In the genomic region with DNA sequence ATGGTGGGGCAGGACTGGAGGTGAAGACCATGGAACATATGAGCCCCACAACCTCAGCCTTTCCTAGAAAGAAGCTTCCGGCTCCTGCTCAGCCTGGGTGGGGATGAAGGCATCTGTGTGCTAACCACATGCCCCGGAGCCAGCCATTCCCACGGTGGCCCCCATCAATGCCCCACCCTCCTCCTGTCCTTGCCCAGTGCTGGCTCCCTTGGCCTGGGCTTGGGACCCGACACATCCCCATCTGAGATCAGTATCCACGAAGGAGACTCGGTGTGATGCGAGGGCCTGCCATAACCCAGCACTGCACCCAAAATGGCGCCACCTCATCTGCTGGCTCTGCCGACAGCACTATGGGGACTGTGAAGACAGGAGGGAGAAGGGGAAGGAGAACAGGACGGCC, we compare ENCODE assay signal across 1 cellular context.
TF ChIP-seq lines count a peak whose summit lies in the region.

No MANE protein-coding gene starts in this region.

TF ChIP-seq in HepG2, 621 proteins besides CTCF, POLR2A, EP300 and RAD21:
- no peak for TF ChIP-seq ISX (CRISPR knock-in tag; conservative IDR thresholded peaks at IDR 0.05)
- TF ChIP-seq ZNF605 (CRISPR knock-in tag; IDR thresholded peaks at IDR 0.05), result 0 out of 2 replicates have a peak, but pooled peaks have one; percentile 11
